ENCODE assay signal across 8 cellular contexts in the genomic region with DNA sequence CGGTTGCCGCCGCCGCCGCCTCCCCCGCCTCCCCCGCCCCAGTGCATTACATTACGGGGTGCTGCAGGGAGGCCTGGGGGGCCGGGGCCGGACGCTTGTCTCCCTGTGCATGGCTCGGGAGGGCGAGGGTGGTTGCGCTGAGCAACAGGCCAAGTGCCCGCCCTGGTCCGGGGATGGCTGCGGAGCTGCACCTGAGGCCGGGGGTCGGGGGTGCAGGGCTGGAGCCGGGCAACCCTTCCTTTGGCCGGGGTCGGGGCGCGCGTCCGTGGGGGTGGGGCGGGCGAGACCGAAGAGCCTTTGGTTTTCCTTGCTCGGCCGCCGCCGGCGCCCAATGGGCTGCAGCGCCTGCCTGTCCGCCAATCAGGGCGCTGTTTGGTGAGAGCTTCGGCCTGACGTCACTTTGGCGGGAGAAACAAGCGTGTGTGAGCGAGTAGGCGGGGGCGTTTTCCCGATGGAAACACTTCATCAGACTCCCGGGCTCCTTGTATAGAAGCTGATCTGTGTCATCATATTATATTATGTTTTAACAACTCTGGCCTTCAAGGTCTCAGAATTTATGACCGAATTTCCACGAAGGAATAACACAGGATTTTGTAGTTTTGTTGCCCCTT. TPM values are rescaled to one million over a fixed set of nuclear protein-coding genes. Genes with fewer than 3 reads are reported as not detected.
DNase-seq lines count a peak whose midpoint lies in the region; ATAC-seq, FAIRE-seq and TF ChIP-seq lines count a peak whose summit lies in the region.

No MANE protein-coding gene starts in this region.

- peak overlapping the region; percentile 84 for H3K4me3 ChIP-seq in fibroblast of villous mesenchyme (ENCODE audit: low read depth, low read length)

- TF ChIP-seq CTCF in fibroblast of villous mesenchyme (IDR thresholded peaks at IDR 0.05; ENCODE audit: insufficient read depth, low read depth, low read length) = no peak

- H3K9me3 Mint-ChIP-seq in natural killer cell treated with Interleukin-12 subunit alpha and Interleukin-12 subunit beta and Interleukin-15 and Interleukin-18, amount 100 ng/mL, for 72 hours = no peaks in the 10 kb centered on the region
- H3K9me3 Mint-ChIP-seq in stimulated activated naive B cell treated with anti-CD40 and anti-IgM and Interleukin-4, amounts not matched to agents 10 μg/mL and 1 μg/mL and 100 μg/mL, for 72 hours = no peaks in the 10 kb centered on the region

- peaks cover 30 to 47% of the 10 kb centered on the region in 2 donors for H3K4me1 Mint-ChIP-seq in natural killer cell treated with Interleukin-12 subunit alpha and Interleukin-12 subunit beta and Interleukin-15 and Interleukin-18, amount 100 ng/mL, for 72 hours (ENCODE audit: low read depth in 2 of 2)
- peaks cover 15 to 28% of the 10 kb centered on the region in 2 donors for H3K4me1 Mint-ChIP-seq in stimulated activated naive B cell treated with anti-CD40 and anti-IgM and Interleukin-4, amounts not matched to agents 10 μg/mL and 1 μg/mL and 100 μg/mL, for 72 hours

- peak overlapping the region; percentile 46 to 93 for H3K27ac Mint-ChIP-seq in natural killer cell treated with Interleukin-12 subunit alpha and Interleukin-12 subunit beta and Interleukin-15 and Interleukin-18, amount 100 ng/mL, for 72 hours
- peak overlapping the region; percentile 98 for H3K27ac Mint-ChIP-seq in stimulated activated naive B cell treated with anti-CD40 and anti-IgM and Interleukin-4, amounts not matched to agents 10 μg/mL and 1 μg/mL and 100 μg/mL, for 72 hours

- H3K27me3 Mint-ChIP-seq in natural killer cell treated with Interleukin-12 subunit alpha and Interleukin-12 subunit beta and Interleukin-15 and Interleukin-18, amount 100 ng/mL, for 72 hours = no peaks in the 10 kb centered on the region
- H3K27me3 Mint-ChIP-seq in stimulated activated naive B cell treated with anti-CD40 and anti-IgM and Interleukin-4, amounts not matched to agents 10 μg/mL and 1 μg/mL and 100 μg/mL, for 72 hours = no peaks in the 10 kb centered on the region

- peak overlapping the region; percentile 98 for H3K4me3 Mint-ChIP-seq in natural killer cell treated with Interleukin-12 subunit alpha and Interleukin-12 subunit beta and Interleukin-15 and Interleukin-18, amount 100 ng/mL, for 72 hours
- H3K4me3 Mint-ChIP-seq in stimulated activated naive B cell treated with anti-CD40 and anti-IgM and Interleukin-4, amounts not matched to agents 10 μg/mL and 1 μg/mL and 100 μg/mL, for 72 hours = peak overlapping the region; percentile 97 to 98

- no peak for TF ChIP-seq POLR2A in H54 (IDR thresholded peaks at IDR 0.05; ENCODE audit: low read depth, low read length)

- peak; percentile 41 for FAIRE-seq in H54 (lab: Jason Lieb, UNC)

- DNase-seq in DMS53 treated with DMSO at 0.1 percent for 48 hours (lab: John Stamatoyannopoulos, UW; ENCODE audit: unreplicated experiment) (peak; percentile 79), H54 (ENCODE audit: insufficient read length, low spot score) (peak; percentile 84), M059J (ENCODE audit: low read depth) (peak; percentile 95), SHP77 treated with DMSO at 0.1 percent for 48 hours (lab: John Stamatoyannopoulos, UW) (peak; percentile 78), fibroblast of villous mesenchyme (ENCODE audit: low read depth) (peak; percentile 92)
- DNase-seq in activated effector memory CD4-positive, alpha-beta T cell treated with anti-CD3 and anti-CD28 coated beads, Interleukin-2, amount 50 U/mL, for 16 hours = peak; percentile 95
- peak; percentile 93 for DNase-seq in natural killer cell treated with Interleukin-12 subunit alpha and Interleukin-12 subunit beta and Interleukin-15 and Interleukin-18, amount 100 ng/mL, for 72 hours (ENCODE audit: low spot score)
- DNase-seq in stimulated activated naive B cell treated with anti-CD40 and anti-IgM and Interleukin-4, amounts not matched to agents 10 μg/mL and 1 μg/mL and 100 μg/mL, for 72 hours = peak; percentile 80

- ATAC-seq in natural killer cell treated with Interleukin-12 subunit alpha and Interleukin-12 subunit beta and Interleukin-15 and Interleukin-18, amount 100 ng/mL, for 72 hours = peak; percentile 79 to 89
- peak; percentile 72 to 78 for ATAC-seq in stimulated activated naive B cell treated with anti-CD40 and anti-IgM and Interleukin-4, amounts not matched to agents 10 μg/mL and 1 μg/mL and 100 μg/mL, for 72 hours (replicated peaks)

- H3K36me3 Mint-ChIP-seq in natural killer cell treated with Interleukin-12 subunit alpha and Interleukin-12 subunit beta and Interleukin-15 and Interleukin-18, amount 100 ng/mL, for 72 hours = peaks cover under 1% of the 10 kb centered on the region
- peaks cover 7 to 8% of the 10 kb centered on the region in 2 donors for H3K36me3 Mint-ChIP-seq in stimulated activated naive B cell treated with anti-CD40 and anti-IgM and Interleukin-4, amounts not matched to agents 10 μg/mL and 1 μg/mL and 100 μg/mL, for 72 hours

RNA-seq across cellular contexts. Expression of a gene that starts 1.0 kb away (rescaled TPM):
- 6.5 and 9.9 TPM in 2 replicates for total RNA-seq in M059J (2014; rRNA removed; shearing (Covaris generic))
- 10.6 and 16.0 TPM in 2 replicates for total RNA-seq in fibroblast of villous mesenchyme
- total RNA-seq in natural killer cell treated with Interleukin-12 subunit alpha and Interleukin-12 subunit beta and Interleukin-15 and Interleukin-18, amount 100 ng/mL, for 72 hours = 10 to 100 TPM; 14.4 to 18.3 TPM

RNA-seq across cellular contexts. Expression of a gene that starts 48.7 kb away (rescaled TPM):
- 15.3 and 18.7 TPM in 2 replicates for total RNA-seq in M059J (2014; rRNA removed; shearing (Covaris generic))
- 20.3 and 31.1 TPM in 2 replicates for total RNA-seq in fibroblast of villous mesenchyme
- 10 to 100 TPM; 66.1 to 67.2 TPM for total RNA-seq in natural killer cell treated with Interleukin-12 subunit alpha and Interleukin-12 subunit beta and Interleukin-15 and Interleukin-18, amount 100 ng/mL, for 72 hours

RNA-seq across cellular contexts. Expression of a gene that starts 58.9 kb away (rescaled TPM):
- 21.5 and 30.7 TPM in 2 replicates for total RNA-seq in M059J (2014; rRNA removed; shearing (Covaris generic))
- total RNA-seq in fibroblast of villous mesenchyme = 39.3 and 39.6 TPM in 2 replicates
- total RNA-seq in natural killer cell treated with Interleukin-12 subunit alpha and Interleukin-12 subunit beta and Interleukin-15 and Interleukin-18, amount 100 ng/mL, for 72 hours = 100 to 1,000 TPM in 1 of 2 donors, 10 to 100 TPM in 1; 88.5 to 133 TPM

Comparison
In these comparisons a context has a peak if more than half of its experiments do, and no peak if none do; other contexts are left out.
1. Peak in every context shown above with its lines: DNase-seq, ATAC-seq and H3K4me3 ChIP-seq.